32 cellular contexts compared by ENCODE assay signal in the genomic region with DNA sequence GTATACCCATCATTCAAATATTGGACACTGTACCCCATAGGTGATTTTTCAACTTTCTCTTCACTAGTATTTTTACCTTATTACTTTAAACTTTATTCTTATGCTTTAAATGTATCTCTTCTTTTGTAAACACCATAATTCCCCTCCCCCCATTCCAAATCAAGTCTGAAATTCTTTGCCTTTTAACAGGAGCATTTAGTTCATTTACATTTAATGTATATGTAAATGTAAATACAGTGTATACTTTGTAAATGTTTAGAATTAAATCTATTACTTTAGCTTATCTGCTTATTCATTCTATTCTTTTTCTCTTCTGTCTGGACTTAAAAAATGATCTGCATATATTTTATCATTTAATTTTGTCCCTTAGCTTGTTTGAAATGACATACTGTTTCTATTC. TPM values are rescaled to one million over a fixed set of nuclear protein-coding genes. Genes with fewer than 3 reads are reported as not detected.
"Had no signal": no experiment of that assay in that cellular context is flagged by ENCODE, and none has a peak within 500 bp of the region (broad histone marks: within the 10 kb centered on the region; RNA-seq: fewer than 3 reads in every experiment).

No MANE protein-coding gene starts in this region.

- H3K36me3 ChIP-seq: colonic mucosa, esophagus squamous epithelium, gastrocnemius medialis, heart right ventricle, left lung, lower lobe of right lung had no signal

- H3K4me3 ChIP-seq: colonic mucosa, esophagus squamous epithelium, gastrocnemius medialis, heart right ventricle, left lung, lower lobe of right lung, mucosa of descending colon had no signal

- H3K9me3 Mint-ChIP-seq: dendritic cell treated with granulocyte-macrophage colony-stimulating factor and Interleukin-4, amounts not matched to agents 40 ng/mL and 50 ng/mL, for 4 days had no signal

- FAIRE-seq: endometrium, kidney had no signal

- H3K9me3 ChIP-seq: colonic mucosa, gastrocnemius medialis, lower lobe of right lung, mucosa of descending colon had no signal

- H3K27ac Mint-ChIP-seq: dendritic cell treated with granulocyte-macrophage colony-stimulating factor and Interleukin-4, amounts not matched to agents 40 ng/mL and 50 ng/mL, for 4 days; endodermal cell; mesothelial cell of epicardium had no signal

- H3K27ac ChIP-seq: colonic mucosa, epithelial cell of prostate, esophagus squamous epithelium, gastrocnemius medialis, heart right ventricle, left lung, lower lobe of right lung had no signal

- H3K4me3 Mint-ChIP-seq: dendritic cell treated with granulocyte-macrophage colony-stimulating factor and Interleukin-4, amounts not matched to agents 40 ng/mL and 50 ng/mL, for 4 days; endodermal cell; mesothelial cell of epicardium had no signal

- ATAC-seq: effector memory CD8-positive, alpha-beta T cell; esophagus mucosa; gastrocnemius medialis; heart right ventricle; left lung; left ventricle myocardium superior; lower lobe of right lung; mucosa of descending colon had no signal

- H3K4me1 ChIP-seq: colonic mucosa, gastrocnemius medialis had no signal

- H3K27me3 ChIP-seq: colonic mucosa, left lung had no signal

- H3K27me3 Mint-ChIP-seq: effector memory CD8-positive, alpha-beta T cell had no signal

- H3K36me3 Mint-ChIP-seq: mesothelial cell of epicardium had no signal

- H3K4me1 Mint-ChIP-seq: endodermal cell had no signal

- DNase-seq: colonic mucosa; cortex of kidney; effector CD8-positive, alpha-beta T cell; effector memory CD8-positive, alpha-beta T cell; endodermal cell; erythroblast; esophagus squamous epithelium; foreskin fibroblast; foreskin melanocyte; gastrocnemius medialis; glutamatergic neuron; head of caudate nucleus; heart right ventricle; hippocampal formation; islet precursor cell; kidney; kidney glomerular epithelial cell; left lung; left ventricle myocardium superior; lower lobe of right lung; mesenchymal stem cell; mucosa of descending colon had no signal

RNA-seq across cellular contexts. Expression of gene ADGRG5, which starts 56.0 kb away (rescaled TPM):
- total RNA-seq: chondrocyte, dermis microvascular lymphatic vessel endothelial cell, gastrocnemius medialis, glomerular endothelial cell, left ventricle myocardium superior, lung microvascular endothelial cell, myocyte had no signal
